In genomic region chr2:99878951-99879350, GRCh38 we compare ENCODE assay signal across 19 cellular contexts.
DNase-seq lines count a peak whose midpoint lies in the region; ATAC-seq and TF ChIP-seq lines count a peak whose summit lies in the region.
"Had no signal": no experiment of that assay in that cellular context is flagged by ENCODE, and none has a peak within 500 bp of the region (broad histone marks: within the 10 kb centered on the region; RNA-seq: fewer than 3 reads in every experiment).

No MANE protein-coding gene starts in this region.

- H3K27ac ChIP-seq in heart left ventricle, result peak overlapping the region in 7 of 12 donors; percentile 3 to 39 (median 17)
- H3K27ac ChIP-seq in SK-N-SH (ENCODE audit: low read depth in 2 of 2, low read length in 1 of 2), result peak overlapping the region; percentile 77 to 89; a peak in 3 of 4 replicates
- H3K27ac ChIP-seq: suprapubic skin had no signal

- ATAC-seq in heart left ventricle, result peak in 2 of 4 donors; percentile 38 to 83
- ATAC-seq in GM18870 (IDR thresholded peaks at IDR 0.05; ENCODE audit: unreplicated experiment), result no peak
- ATAC-seq: natural killer cell, sciatic nerve, T-helper 17 cell had no signal

- no peaks in the 10 kb centered on the region for H4K20me1 ChIP-seq in SK-N-SH (ENCODE audit: insufficient read depth)

- DNase-seq in heart left ventricle (no peak), cardiac septum (ENCODE audit: low spot score) (no peak), SK-N-SH (no peak), fibroblast of peridontal ligament (ENCODE audit: extremely low read depth) (peak; percentile 57), retinal pigment epithelial cell (ENCODE audit: low read depth) (peak; percentile 84), NCI-H2227 treated with DMSO at 0.1 percent for 48 hours (lab: John Stamatoyannopoulos, UW) (no peak)
- no peak for DNase-seq in activated CD4-positive, alpha-beta T cell treated with anti-CD3 and anti-CD28 coated beads, Interleukin-2, amount 10 ng/mL, durations not matched to agents 24 days and 14 days
- DNase-seq: activated CD4-positive, CD25-positive, alpha-beta regulatory T cell treated with anti-CD3 and anti-CD28 coated beads, Interleukin-2, amount 50 U/mL, for 72 hours; COR-L47; erythroblast; MM.1S; natural killer cell; NCI-H2029; stimulated activated CD4-positive, alpha-beta T cell treated with anti-CD3 and anti-CD28 coated beads, Interleukin-2, amount 100 ng/mL, for 24 hours; T-helper 17 cell had no signal

- peaks cover 3% of the 10 kb centered on the region for H3K27me3 Mint-ChIP-seq in activated CD4-positive, alpha-beta T cell treated with anti-CD3 and anti-CD28 coated beads, Interleukin-2, amount 10 ng/mL, durations not matched to agents 24 days and 14 days
- H3K27me3 Mint-ChIP-seq: activated naive CD8-positive, alpha-beta T cell had no signal

- H3K27ac Mint-ChIP-seq in activated CD4-positive, alpha-beta T cell treated with anti-CD3 and anti-CD28 coated beads, Interleukin-2, amount 10 ng/mL, durations not matched to agents 24 days and 14 days, result no peak overlapping the region
- H3K27ac Mint-ChIP-seq: activated naive CD8-positive, alpha-beta T cell; natural killer cell; T-helper 17 cell had no signal

- H3F3A ChIP-seq in SK-N-SH (replicated peaks; ENCODE audit: insufficient read depth), result peaks cover 33% of the 10 kb centered on the region

- H3K4me1 Mint-ChIP-seq in activated CD4-positive, alpha-beta T cell treated with anti-CD3 and anti-CD28 coated beads, Interleukin-2, amount 10 ng/mL, durations not matched to agents 24 days and 14 days, result no peaks in the 10 kb centered on the region
- H3K4me1 Mint-ChIP-seq: natural killer cell, T-helper 17 cell had no signal

- TF ChIP-seq RAD21 in SK-N-SH (IDR thresholded peaks at IDR 0.05; ENCODE audit: low read length), result no peak

- no peaks in the 10 kb centered on the region for H3K79me2 ChIP-seq in SK-N-SH (ENCODE audit: insufficient read depth)

- WGBS in heart left ventricle, 4 donors, result 57 to 64% (median 60%) methylated on average over 5 of the region's 5 CpGs
- WGBS in SK-N-SH (ENCODE audit: low lambda C conversion rate), result 14% methylated on average over 5 of the region's 5 CpGs

- peak overlapping the region; percentile 59 for H3K9ac ChIP-seq in SK-N-SH

- peaks cover 0 to 31% (median 7%) of the 10 kb centered on the region in 12 donors for H3K4me1 ChIP-seq in heart left ventricle
- H3K4me1 ChIP-seq in SK-N-SH (ENCODE audit: control insufficient read depth in 1 of 2, insufficient read depth in 2 of 2, low read depth in 1 of 2, low read length in 1 of 2), result peaks cover 22 to 32% of the 10 kb centered on the region in 2 experiments
- H3K4me1 ChIP-seq: suprapubic skin had no signal

- H3K9me2 ChIP-seq in SK-N-SH, result no peaks in the 10 kb centered on the region

- no peak overlapping the region for H3K4me3 Mint-ChIP-seq in activated CD4-positive, alpha-beta T cell treated with anti-CD3 and anti-CD28 coated beads, Interleukin-2, amount 10 ng/mL, durations not matched to agents 24 days and 14 days
- H3K4me3 Mint-ChIP-seq: activated naive CD8-positive, alpha-beta T cell; natural killer cell; T-helper 17 cell had no signal

- no peak overlapping the region for H3K4me3 ChIP-seq in heart left ventricle
- no peak overlapping the region for H3K4me3 ChIP-seq in SK-N-SH (ENCODE audit: low read depth in 2 of 2, low read length in 1 of 2)
- no peak overlapping the region for H3K4me3 ChIP-seq in retinal pigment epithelial cell (ENCODE audit: low read length)
- H3K4me3 ChIP-seq: suprapubic skin had no signal

- CTCF ChIA-PET in SK-N-SH (lab: Yijun Ruan, JAX), result interaction anchor here (0.9 kb wide), 1 partner anchor 381 kb away, joined by 4 read pairs; no protein-coding TSS in a partner anchor

- intact Hi-C loops in heart left ventricle (cut with DNase I), result no loop called here
- intact Hi-C loops in cardiac septum (cut with DNase I), result no loop called here
- intact Hi-C loops in activated CD4-positive, alpha-beta T cell treated with anti-CD3 and anti-CD28 coated beads, Interleukin-2, amount 10 ng/mL, durations not matched to agents 24 days and 14 days (cut with micrococcal nuclease), result no loop called here

- H2AFZ ChIP-seq in SK-N-SH (ENCODE audit: low read depth), result peak overlapping the region; percentile 57

- H3K9me3 ChIP-seq in heart left ventricle (no peaks in the 10 kb centered on the region), SK-N-SH (no peaks in the 10 kb centered on the region)
- H3K9me3 ChIP-seq: suprapubic skin had no signal

- POLR2A ChIA-PET in SK-N-SH (lab: Yijun Ruan, JAX), result no interaction called here

- no peak for TF ChIP-seq POLR2A in heart left ventricle (IDR thresholded peaks at IDR 0.05)

- H3K36me3 ChIP-seq in heart left ventricle (no peaks in the 10 kb centered on the region), SK-N-SH (replicated peaks in 1 of 2; ENCODE audit: control insufficient read depth in 1 of 2, insufficient read depth in 2 of 2, low read length in 1 of 2) (no peaks in the 10 kb centered on the region)
- H3K36me3 ChIP-seq: suprapubic skin had no signal

- H3K27me3 ChIP-seq in heart left ventricle (no peaks in the 10 kb centered on the region), SK-N-SH (ENCODE audit: insufficient read depth) (no peaks in the 10 kb centered on the region)
- H3K27me3 ChIP-seq: suprapubic skin had no signal

- H3K36me3 Mint-ChIP-seq in activated CD4-positive, alpha-beta T cell treated with anti-CD3 and anti-CD28 coated beads, Interleukin-2, amount 10 ng/mL, durations not matched to agents 24 days and 14 days (ENCODE audit: low read depth), result no peaks in the 10 kb centered on the region
- H3K36me3 Mint-ChIP-seq: activated naive CD8-positive, alpha-beta T cell; natural killer cell had no signal

- TF ChIP-seq CTCF in heart left ventricle (IDR thresholded peaks at IDR 0.05) (no peak), SK-N-SH (IDR thresholded peaks at IDR 0.05) (no peak), retinal pigment epithelial cell (conservative IDR thresholded peaks at IDR 0.05; ENCODE audit: low read depth, low read length) (no peak)

- no peaks in the 10 kb centered on the region for H3K9me3 Mint-ChIP-seq in activated CD4-positive, alpha-beta T cell treated with anti-CD3 and anti-CD28 coated beads, Interleukin-2, amount 10 ng/mL, durations not matched to agents 24 days and 14 days
- H3K9me3 Mint-ChIP-seq: natural killer cell had no signal

- H3K4me2 ChIP-seq in SK-N-SH, result peak overlapping the region; percentile 64

- peak; percentile 32 to 83; a peak in 3 of 4 replicates for TF ChIP-seq EP300 in SK-N-SH (IDR thresholded peaks at IDR 0.05; ENCODE audit: borderline replicate concordance in 1 of 2, low read depth in 1 of 2, low read length in 1 of 2)

TF ChIP-seq in SK-N-SH, 30 proteins besides CTCF, POLR2A, EP300 and RAD21 (continues in another document):
- TF ChIP-seq IRF3 (IDR thresholded peaks at IDR 0.05; ENCODE audit: low read depth, low read length) (no peak), GABPA (IDR thresholded peaks at IDR 0.05; ENCODE audit: low read depth) (no peak), TCF12 (IDR thresholded peaks at IDR 0.05) (peak; percentile 76; the same call in 1 of the 2 replicates), RXRA (IDR thresholded peaks at IDR 0.05; ENCODE audit: borderline replicate concordance, low read depth) (peak; percentile 68), POLR2AphosphoS5 (IDR thresholded peaks at IDR 0.05; ENCODE audit: low read depth, low read length) (0 out of 2 replicates have a peak, but pooled peaks have one; percentile 17), TEAD4 (IDR thresholded peaks at IDR 0.05; ENCODE audit: borderline replicate concordance, insufficient read depth) (peak; percentile 75), NFIC (IDR thresholded peaks at IDR 0.05; ENCODE audit: borderline replicate concordance) (peak; percentile 38; the same call in 1 of the 2 replicates), FOXM1 (IDR thresholded peaks at IDR 0.05; ENCODE audit: low read depth) (peak; percentile 70), REST (IDR thresholded peaks at IDR 0.05; ENCODE audit: low read depth, low read length) (no peak), MAX (IDR thresholded peaks at IDR 0.05; ENCODE audit: low read depth) (no peak), FOSL2 (IDR thresholded peaks at IDR 0.05; ENCODE audit: borderline replicate concordance, low read depth) (peak; percentile 32; the same call in 1 of the 2 replicates)

Comparison
In these comparisons a context has a peak if more than half of its experiments do, and no peak if none do; other contexts are left out.
1. DNase-seq: peak in fibroblast of peridontal ligament (single experiment) and retinal pigment epithelial cell (single experiment); none in heart left ventricle (0 of 5), cardiac septum (single experiment), SK-N-SH (single experiment), NCI-H2227 treated with DMSO at 0.1 percent for 48 hours (single experiment) and activated CD4-positive, alpha-beta T cell treated with anti-CD3 and anti-CD28 coated beads, Interleukin-2, amount 10 ng/mL, durations not matched to agents 24 days and 14 days (single experiment).